2 cellular contexts compared by ENCODE assay signal in the genomic region with DNA sequence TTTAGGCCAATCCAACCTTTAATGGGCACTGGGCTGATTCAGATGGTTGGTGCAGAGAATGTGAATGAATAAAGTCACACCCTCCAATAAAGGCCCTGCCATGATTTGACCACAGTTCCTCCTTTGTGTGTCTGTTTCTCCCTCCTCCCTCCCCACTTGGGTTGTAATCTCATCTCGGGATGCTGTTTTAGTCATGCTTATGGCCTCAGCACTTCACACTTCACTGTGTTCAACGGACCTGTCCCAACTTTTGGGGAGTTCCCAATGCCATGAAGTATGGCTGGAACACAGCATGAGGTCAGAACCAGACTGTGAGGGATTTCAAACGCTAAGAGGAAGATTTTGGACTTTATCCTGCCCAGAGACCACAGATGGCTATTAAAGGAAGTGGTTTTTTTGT.
TF ChIP-seq lines count a peak whose summit lies in the region.

No MANE protein-coding gene starts in this region.

TF ChIP-seq in GM23338, 12 proteins besides CTCF, POLR2A, EP300 and RAD21 (continued from another document):
- TF ChIP-seq POLR2AphosphoS5 (IDR thresholded peaks at IDR 0.05; ENCODE audit: low read depth) = no peak
TF ChIP-seq in GM23338: peak in this region for 0.

TF ChIP-seq in endothelial cell of umbilical vein, 7 proteins besides CTCF, POLR2A, EP300 and RAD21:
- TF ChIP-seq, protein P1, sequence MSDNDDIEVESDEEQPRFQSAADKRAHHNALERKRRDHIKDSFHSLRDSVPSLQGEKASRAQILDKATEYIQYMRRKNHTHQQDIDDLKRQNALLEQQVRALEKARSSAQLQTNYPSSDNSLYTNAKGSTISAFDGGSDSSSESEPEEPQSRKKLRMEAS (IDR thresholded peaks at IDR 0.05; ENCODE audit: insufficient read depth, insufficient read length) = no peak
- TF ChIP-seq EZH2 (IDR thresholded peaks at IDR 0.05; ENCODE audit: borderline replicate concordance, low read depth, low read length, severe bottlenecking) (no peak), GATA2 (IDR thresholded peaks at IDR 0.05; ENCODE audit: insufficient read depth, insufficient read length, low read depth, low read length) (no peak), JUN (IDR thresholded peaks at IDR 0.05; ENCODE audit: borderline replicate concordance, insufficient read depth, insufficient read length, low read depth) (no peak), MYC (IDR thresholded peaks at IDR 0.05; ENCODE audit: low read depth, low read length) (no peak), POLR2AphosphoS5 (IDR thresholded peaks at IDR 0.05; ENCODE audit: insufficient read depth, low read depth, low read length) (no peak), FOS (IDR thresholded peaks at IDR 0.05; ENCODE audit: borderline replicate concordance, insufficient read depth, low read length) (no peak)
